Comparison of ENCODE assay signal across 24 cellular contexts in genomic region chr13:104043184-104043583, GRCh38.
DNase-seq lines count a peak whose midpoint lies in the region; ATAC-seq and TF ChIP-seq lines count a peak whose summit lies in the region.
"Had no signal": no experiment of that assay in that cellular context is flagged by ENCODE, and none has a peak within 500 bp of the region (broad histone marks: within the 10 kb centered on the region; RNA-seq: fewer than 3 reads in every experiment).

No MANE protein-coding gene starts in this region.

- intact Hi-C loops in prostate gland (cut with DNase I): no loop called here

- TF ChIP-seq CTCF in GM23338 (conservative IDR thresholded peaks at IDR 0.05; ENCODE audit: low read depth in 2 of 2) (no peak), prostate gland (IDR thresholded peaks at IDR 0.05) (no peak), brain microvascular endothelial cell (IDR thresholded peaks at IDR 0.05; ENCODE audit: low read depth, low read length, missing control alignments) (no peak)

- H3K4me3 ChIP-seq in GM23338 (no peak overlapping the region), prostate gland (no peak overlapping the region), brain microvascular endothelial cell (ENCODE audit: low read depth, low read length) (no peak overlapping the region)
- H3K4me3 ChIP-seq: hepatocyte, smooth muscle cell, testis had no signal

- no peaks in the 10 kb centered on the region for H3K36me3 Mint-ChIP-seq in GM23338 (ENCODE audit: low read depth)
- no peaks in the 10 kb centered on the region for H3K36me3 Mint-ChIP-seq in T-helper 2 cell treated with Interferon-gamma antibody and Interleukin-4, amounts not matched to agents 5 μg/mL and 100 μg/mL, for 36 hours (ENCODE audit: low read depth)
- H3K36me3 Mint-ChIP-seq: activated naive CD8-positive, alpha-beta T cell treated with anti-CD3 and anti-CD28 coated beads for 36 hours; brain; CD4-positive, alpha-beta memory T cell; immature natural killer cell; stimulated activated naive B cell treated with anti-CD40 and anti-IgM and Interleukin-4, amounts not matched to agents 10 μg/mL and 1 μg/mL and 100 μg/mL, for 72 hours had no signal

- H3K4me1 Mint-ChIP-seq in GM23338: peaks cover 3% of the 10 kb centered on the region; the same call in 1 of the 3 replicates
- no peaks in the 10 kb centered on the region for H3K4me1 Mint-ChIP-seq in T-helper 2 cell treated with Interferon-gamma antibody and Interleukin-4, amounts not matched to agents 5 μg/mL and 100 μg/mL, for 36 hours (ENCODE audit: low read depth)
- H3K4me1 Mint-ChIP-seq: activated B cell treated with CpG ODN at 0.5 μM for 24 hours; activated naive CD8-positive, alpha-beta T cell treated with anti-CD3 and anti-CD28 coated beads for 36 hours; brain; CD4-positive, alpha-beta memory T cell; immature natural killer cell; stimulated activated naive B cell treated with anti-CD40 and anti-IgM and Interleukin-4, amounts not matched to agents 10 μg/mL and 1 μg/mL and 100 μg/mL, for 72 hours had no signal

- H3K27me3 ChIP-seq in GM23338 (ENCODE audit: insufficient read depth) (no peaks in the 10 kb centered on the region), prostate gland (replicated peaks; ENCODE audit: insufficient read depth) (no peaks in the 10 kb centered on the region), brain microvascular endothelial cell (replicated peaks) (no peaks in the 10 kb centered on the region)
- H3K27me3 ChIP-seq: hepatocyte, testis had no signal

- H3K4me2 ChIP-seq in GM23338: no peak overlapping the region
- H3K4me2 ChIP-seq: hepatocyte, smooth muscle cell had no signal

- H3K27me3 Mint-ChIP-seq in GM23338 (ENCODE audit: insufficient read depth, low read depth, poor library complexity): no peaks in the 10 kb centered on the region
- no peaks in the 10 kb centered on the region for H3K27me3 Mint-ChIP-seq in T-helper 2 cell treated with Interferon-gamma antibody and Interleukin-4, amounts not matched to agents 5 μg/mL and 100 μg/mL, for 36 hours (ENCODE audit: low read depth)
- H3K27me3 Mint-ChIP-seq: activated B cell treated with CpG ODN at 0.5 μM for 24 hours; activated naive CD8-positive, alpha-beta T cell treated with anti-CD3 and anti-CD28 coated beads for 36 hours; brain; CD4-positive, alpha-beta memory T cell; stimulated activated naive B cell treated with anti-CD40 and anti-IgM and Interleukin-4, amounts not matched to agents 10 μg/mL and 1 μg/mL and 100 μg/mL, for 72 hours had no signal

- H3K9me3 Mint-ChIP-seq in GM23338: no peaks in the 10 kb centered on the region
- peaks cover 38% of the 10 kb centered on the region for H3K9me3 Mint-ChIP-seq in T-helper 2 cell treated with Interferon-gamma antibody and Interleukin-4, amounts not matched to agents 5 μg/mL and 100 μg/mL, for 36 hours

- TF ChIP-seq POLR2A in prostate gland (IDR thresholded peaks at IDR 0.05): no peak

- no peak for DNase-seq in GM23338 (ENCODE audit: low spot score)
- peak; percentile 79 for DNase-seq in RPMI8226
- DNase-seq in fibroblast of peridontal ligament (ENCODE audit: extremely low read depth): peak; percentile 23
- peak; percentile 11 for DNase-seq in prostate gland (ENCODE audit: low spot score)
- DNase-seq in T-helper 2 cell treated with Interferon-gamma antibody and Interleukin-4, amounts not matched to agents 5 μg/mL and 100 μg/mL, for 36 hours (ENCODE audit: low spot score): no peak
- no peak for DNase-seq in activated CD8-positive, alpha-beta memory T cell treated with anti-CD3 and anti-CD28 coated beads, Interleukin-2, amount 50 U/mL, for 48 hours
- DNase-seq in 8988T: no peak
- no peak for DNase-seq in brain microvascular endothelial cell
- DNase-seq: activated B cell treated with CpG ODN at 0.5 μM for 24 hours; activated CD4-positive, alpha-beta T cell treated with anti-CD3 and anti-CD28 coated beads, Interleukin-2, amount 50 U/mL, for 4 hours; activated CD8-positive, alpha-beta memory T cell treated with anti-CD3 and anti-CD28 coated beads, Interleukin-2, amount 50 U/mL, for 4 hours; activated naive CD8-positive, alpha-beta T cell treated with anti-CD3 and anti-CD28 coated beads for 36 hours; CD4-positive, alpha-beta memory T cell; cortex of kidney; DMS53; immature natural killer cell; NCI-H1048; NCI-H2029 treated with DMSO at 0.1 percent for 48 hours; stimulated activated CD4-positive, alpha-beta T cell treated with anti-CD3 and anti-CD28 coated beads, Interleukin-2, amount 100 ng/mL, for 48 hours; stimulated activated naive B cell treated with anti-CD40 and anti-IgM and Interleukin-4, amounts not matched to agents 10 μg/mL and 1 μg/mL and 100 μg/mL, for 72 hours; testis had no signal

- H2AFZ ChIP-seq in GM23338: peak overlapping the region; percentile 49
- H2AFZ ChIP-seq: hepatocyte had no signal

- H3K27ac ChIP-seq in GM23338 (ENCODE audit: low read depth) (no peak overlapping the region), prostate gland (no peak overlapping the region), brain microvascular endothelial cell (no peak overlapping the region)
- H3K27ac ChIP-seq: hepatocyte, testis had no signal

- in situ Hi-C loops in brain microvascular endothelial cell (cut with HindIII; ENCODE audit: low pct_ligation_motif_present, low sequenced_read_pairs): no loop called here

- H3F3A ChIP-seq in GM23338 (replicated peaks; ENCODE audit: low read depth): no peaks in the 10 kb centered on the region

- H3K36me3 ChIP-seq in GM23338 (ENCODE audit: insufficient read depth) (no peaks in the 10 kb centered on the region), prostate gland (no peaks in the 10 kb centered on the region), brain microvascular endothelial cell (replicated peaks) (no peaks in the 10 kb centered on the region)

- no peaks in the 10 kb centered on the region for H3K9me2 ChIP-seq in GM23338 (ENCODE audit: insufficient read depth)

- no peak overlapping the region; the same call in 1 of the 2 replicates for H3K27ac Mint-ChIP-seq in GM23338
- no peak overlapping the region for H3K27ac Mint-ChIP-seq in T-helper 2 cell treated with Interferon-gamma antibody and Interleukin-4, amounts not matched to agents 5 μg/mL and 100 μg/mL, for 36 hours
- H3K27ac Mint-ChIP-seq: activated B cell treated with CpG ODN at 0.5 μM for 24 hours; activated naive CD8-positive, alpha-beta T cell treated with anti-CD3 and anti-CD28 coated beads for 36 hours; brain; CD4-positive, alpha-beta memory T cell; immature natural killer cell; stimulated activated naive B cell treated with anti-CD40 and anti-IgM and Interleukin-4, amounts not matched to agents 10 μg/mL and 1 μg/mL and 100 μg/mL, for 72 hours had no signal

- no peak for ATAC-seq in GM23338
- ATAC-seq: stimulated activated naive B cell treated with anti-CD40 and anti-IgM and Interleukin-4, amounts not matched to agents 10 μg/mL and 1 μg/mL and 100 μg/mL, for 72 hours had no signal

- H4K20me1 ChIP-seq in GM23338 (replicated peaks; ENCODE audit: insufficient read depth): no peaks in the 10 kb centered on the region

- no peaks in the 10 kb centered on the region for H3K9me3 ChIP-seq in prostate gland
- H3K9me3 ChIP-seq: testis had no signal

- no peaks in the 10 kb centered on the region for H3K79me2 ChIP-seq in GM23338 (replicated peaks; ENCODE audit: insufficient read depth)
- H3K79me2 ChIP-seq: hepatocyte had no signal

- H3K4me1 ChIP-seq in GM23338 (ENCODE audit: insufficient read depth): no peaks in the 10 kb centered on the region
- H3K4me1 ChIP-seq in prostate gland (replicated peaks): no peaks in the 10 kb centered on the region
- H3K4me1 ChIP-seq: testis had no signal

- 48% methylated on average over 2 of the region's 2 CpGs for WGBS in prostate gland

- no peak overlapping the region for H3K4me3 Mint-ChIP-seq in GM23338
- H3K4me3 Mint-ChIP-seq in T-helper 2 cell treated with Interferon-gamma antibody and Interleukin-4, amounts not matched to agents 5 μg/mL and 100 μg/mL, for 36 hours: no peak overlapping the region
- H3K4me3 Mint-ChIP-seq: activated B cell treated with CpG ODN at 0.5 μM for 24 hours; activated naive CD8-positive, alpha-beta T cell treated with anti-CD3 and anti-CD28 coated beads for 36 hours; brain; CD4-positive, alpha-beta memory T cell; immature natural killer cell; stimulated activated naive B cell treated with anti-CD40 and anti-IgM and Interleukin-4, amounts not matched to agents 10 μg/mL and 1 μg/mL and 100 μg/mL, for 72 hours had no signal

TF ChIP-seq in GM23338, 12 proteins besides CTCF, POLR2A, EP300 and RAD21 (continues in another document):
- TF ChIP-seq ETS1 (IDR thresholded peaks at IDR 0.05): no peak
- no peak for TF ChIP-seq REST (IDR thresholded peaks at IDR 0.05; ENCODE audit: unreplicated experiment)
- TF ChIP-seq JUNB (IDR thresholded peaks at IDR 0.05; ENCODE audit: unreplicated experiment): no peak

Comparison
In these comparisons a context has a peak if more than half of its experiments do, and no peak if none do; other contexts are left out.
1. DNase-seq: peak in RPMI8226 (single experiment), fibroblast of peridontal ligament (single experiment) and prostate gland (single experiment); none in GM23338 (single experiment), T-helper 2 cell treated with Interferon-gamma antibody and Interleukin-4, amounts not matched to agents 5 μg/mL and 100 μg/mL, for 36 hours (single experiment), activated CD8-positive, alpha-beta memory T cell treated with anti-CD3 and anti-CD28 coated beads, Interleukin-2, amount 50 U/mL, for 48 hours (single experiment), 8988T (single experiment) and brain microvascular endothelial cell (single experiment).